ENCODE assay signal across 27 cellular contexts in genomic region chr1:230362949-230363348, GRCh38.
"Had no signal": no experiment of that assay in that cellular context is flagged by ENCODE, and none has a peak within 500 bp of the region (broad histone marks: within the 10 kb centered on the region; RNA-seq: fewer than 3 reads in every experiment).

No MANE protein-coding gene starts in this region.

- H3K27me3 Mint-ChIP-seq: progenitor cell of endocrine pancreas, type B pancreatic cell had no signal

- H3K4me1 Mint-ChIP-seq: naive thymus-derived CD4-positive, alpha-beta T cell; nephron; stimulated activated effector memory CD8-positive, alpha-beta T cell treated with anti-CD3 and anti-CD28 coated beads, Interleukin-12 subunit alpha, Interleukin-12 subunit beta, amount 100 ng/mL, for 72 hours; stimulated activated naive CD8-positive, alpha-beta T cell treated with anti-CD3 and anti-CD28 coated beads, Interleukin-15, amount 100 ng/mL, for 72 hours had no signal

- H3K27ac ChIP-seq: ovary, parathyroid adenoma, psoas muscle, right lobe of liver, sigmoid colon, suprapubic skin, testis, tibial artery, transverse colon, upper lobe of right lung, uterus had no signal

- H3K36me3 ChIP-seq: ovary, right lobe of liver, sigmoid colon, suprapubic skin, tibial artery, transverse colon, upper lobe of right lung, uterus had no signal

- H3K27me3 ChIP-seq: ovary, right lobe of liver, suprapubic skin, testis, transverse colon, upper lobe of right lung, uterus had no signal

- H3K9me3 ChIP-seq: ovary, psoas muscle, right lobe of liver, sigmoid colon, suprapubic skin, testis, tibial artery, transverse colon, upper lobe of right lung, uterus had no signal

- H3K4me3 ChIP-seq: ovary, psoas muscle, right lobe of liver, sigmoid colon, suprapubic skin, testis, tibial artery, transverse colon, upper lobe of right lung, uterus had no signal

- H3K4me3 Mint-ChIP-seq: naive thymus-derived CD4-positive, alpha-beta T cell; nephron; stimulated activated effector memory CD8-positive, alpha-beta T cell treated with anti-CD3 and anti-CD28 coated beads, Interleukin-12 subunit alpha, Interleukin-12 subunit beta, amount 100 ng/mL, for 72 hours; stimulated activated naive CD8-positive, alpha-beta T cell treated with anti-CD3 and anti-CD28 coated beads, Interleukin-15, amount 100 ng/mL, for 72 hours; type B pancreatic cell had no signal

- H3K4me1 ChIP-seq: parathyroid adenoma, psoas muscle, sigmoid colon, suprapubic skin, testis, tibial artery, transverse colon, upper lobe of right lung, uterus had no signal

- H3K36me3 Mint-ChIP-seq: naive thymus-derived CD4-positive, alpha-beta T cell; stimulated activated effector memory CD8-positive, alpha-beta T cell treated with anti-CD3 and anti-CD28 coated beads, Interleukin-12 subunit alpha, Interleukin-12 subunit beta, amount 100 ng/mL, for 72 hours; type B pancreatic cell had no signal

- DNase-seq: naive thymus-derived CD4-positive, alpha-beta T cell; occipital lobe; ovary; psoas muscle; right cardiac atrium; right lobe of liver; sigmoid colon; small intestine; stimulated activated CD4-positive, alpha-beta T cell treated with anti-CD3 and anti-CD28 coated beads, Interleukin-15, amount 100 ng/mL, for 24 hours; stimulated activated CD4-positive, alpha-beta T cell treated with anti-CD3 and anti-CD28 coated beads, Interleukin-2, amount 100 ng/mL, for 24 hours; stimulated activated CD4-positive, alpha-beta T cell treated with anti-CD3 and anti-CD28 coated beads, Interleukin-2, amount 100 ng/mL, for 48 hours; stimulated activated CD4-positive, alpha-beta T cell treated with anti-CD3 and anti-CD28 coated beads, Interleukin-4, amount 100 ng/mL, for 24 hours; stimulated activated naive CD4-positive, alpha-beta T cell; stimulated activated naive CD8-positive, alpha-beta T cell treated with anti-CD3 and anti-CD28 coated beads, Interleukin-15, amount 100 ng/mL, for 72 hours; stimulated activated naive CD8-positive, alpha-beta T cell treated with anti-CD3 and anti-CD28 coated beads, Interleukin-15, Interleukin-2, amounts not matched to agents 100 U/mL and 50 U/mL, for 24 hours; substantia nigra; testis; tibial artery; transverse colon; upper lobe of right lung; uterus had no signal

- H3K27ac Mint-ChIP-seq: naive thymus-derived CD4-positive, alpha-beta T cell; nephron; progenitor cell of endocrine pancreas; stimulated activated effector memory CD8-positive, alpha-beta T cell treated with anti-CD3 and anti-CD28 coated beads, Interleukin-12 subunit alpha, Interleukin-12 subunit beta, amount 100 ng/mL, for 72 hours; stimulated activated naive CD8-positive, alpha-beta T cell treated with anti-CD3 and anti-CD28 coated beads, Interleukin-15, amount 100 ng/mL, for 72 hours; type B pancreatic cell had no signal

- H3K9me3 Mint-ChIP-seq: nephron; stimulated activated effector memory CD8-positive, alpha-beta T cell treated with anti-CD3 and anti-CD28 coated beads, Interleukin-12 subunit alpha, Interleukin-12 subunit beta, amount 100 ng/mL, for 72 hours; type B pancreatic cell had no signal

- ATAC-seq: naive thymus-derived CD4-positive, alpha-beta T cell; psoas muscle; right cardiac atrium; stimulated activated effector memory CD8-positive, alpha-beta T cell treated with anti-CD3 and anti-CD28 coated beads, Interleukin-12 subunit alpha, Interleukin-12 subunit beta, amount 100 ng/mL, for 72 hours; stimulated activated naive CD8-positive, alpha-beta T cell treated with anti-CD3 and anti-CD28 coated beads, Interleukin-15, amount 100 ng/mL, for 72 hours; stimulated activated naive CD8-positive, alpha-beta T cell treated with anti-CD3 and anti-CD28 coated beads, Interleukin-15, Interleukin-2, amounts not matched to agents 100 U/mL and 50 U/mL, for 24 hours; upper lobe of right lung had no signal
